In the genomic region with DNA sequence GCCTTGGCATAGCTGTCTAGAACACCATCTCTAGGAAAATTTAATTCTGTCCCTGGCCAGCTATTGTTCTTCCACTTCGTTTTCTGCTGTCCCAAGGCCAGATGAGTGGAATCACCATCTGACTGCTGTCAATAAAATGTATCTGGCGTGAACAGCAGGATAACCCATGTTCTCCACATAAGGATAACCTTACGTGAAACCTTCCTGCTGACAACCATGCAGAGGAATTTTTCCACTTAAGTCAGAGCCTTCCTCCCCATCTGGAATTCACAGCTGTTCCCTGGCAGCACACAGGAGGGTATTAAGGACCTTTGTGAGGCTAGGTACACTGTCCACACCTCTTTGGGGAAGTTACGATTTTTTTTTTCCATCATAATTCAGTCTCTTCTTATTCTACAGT, we compare ENCODE assay signal across 23 cellular contexts. TPM values are rescaled to one million over a fixed set of nuclear protein-coding genes. Genes with fewer than 3 reads are reported as not detected.
DNase-seq lines count a peak whose midpoint lies in the region; ATAC-seq, FAIRE-seq and TF ChIP-seq lines count a peak whose summit lies in the region.
"Had no signal": no experiment of that assay in that cellular context is flagged by ENCODE, and none has a peak within 500 bp of the region (broad histone marks: within the 10 kb centered on the region; RNA-seq: fewer than 3 reads in every experiment).

No MANE protein-coding gene starts in this region.

- H2BK20ac ChIP-seq in IMR-90 (ENCODE audit: low read depth, low read length) = no peak overlapping the region

- DNase-seq in activated T-cell treated with anti-CD3 and anti-CD28 coated beads, Interleukin-2, amount 50 U/mL, for 72 hours = no peak
- DNase-seq in activated T-cell treated with anti-CD3 and anti-CD28 coated beads, Interleukin-2, amount 50 U/mL, for 1 hour = no peak
- DNase-seq in IMR-90 (peak; percentile 55), progenitor cell of endocrine pancreas (ENCODE audit: low spot score, unreplicated experiment) (no peak), prostate gland (ENCODE audit: low spot score) (no peak), lower lobe of right lung (no peak), small intestine (no peak)
- DNase-seq in central memory CD8-positive, alpha-beta T cell (ENCODE audit: low spot score in 2 of 2) = no peak
- DNase-seq: DMS79 treated with DMSO at 0.1 percent for 48 hours, H7, MV-4-11, NCI-H1694, NCI-H2081, NCI-H2171, NCI-H345, NCI-H82 had no signal

- H2AK5ac ChIP-seq in IMR-90 (ENCODE audit: low read depth, low read length) = no peak overlapping the region

- ATAC-seq in activated T-cell treated with anti-CD3 and anti-CD28 coated beads, Interleukin-2, amount 50 U/mL, for 72 hours (replicated peaks in 1 of 2) = no peak
- no peak; the same call in 1 of the 2 replicates for ATAC-seq in IMR-90 (ENCODE audit: low read depth)
- no peak for ATAC-seq in central memory CD8-positive, alpha-beta T cell (replicated peaks; ENCODE audit: extremely low read depth, poor library complexity, severe bottlenecking)
- no peak for ATAC-seq in lower lobe of right lung
- ATAC-seq: GM12878 had no signal

- H3K18ac ChIP-seq in IMR-90 (ENCODE audit: low read depth, low read length) = no peak overlapping the region

- dilution Hi-C loops in IMR-90 (cut with HindIII; ENCODE audit: low sequenced_read_pairs, unreplicated experiment) = no loop called here

- no peak overlapping the region for H4K5ac ChIP-seq in IMR-90 (ENCODE audit: low read depth, low read length)

- no peak for TF ChIP-seq POLR2A in IMR-90 (IDR thresholded peaks at IDR 0.05; ENCODE audit: low read depth, low read length)
- no peak for TF ChIP-seq POLR2A in prostate gland (IDR thresholded peaks at IDR 0.05)

- H3K4me1 ChIP-seq in IMR-90 (ENCODE audit: control insufficient read depth, insufficient read depth, low read length) (no peaks in the 10 kb centered on the region), prostate gland (replicated peaks) (no peaks in the 10 kb centered on the region), lower lobe of right lung (no peaks in the 10 kb centered on the region), small intestine (ENCODE audit: control insufficient read depth in 2 of 2, insufficient read depth in 1 of 2, low read depth in 1 of 2, low read length in 1 of 2) (no peaks in the 10 kb centered on the region)
- H3K4me1 ChIP-seq: SJSA1 had no signal

- no peak overlapping the region for H3K4ac ChIP-seq in IMR-90 (ENCODE audit: low read depth, low read length)

- no peak overlapping the region for H3K27ac ChIP-seq in IMR-90 (ENCODE audit: insufficient read depth, low read length)
- H3K27ac ChIP-seq in prostate gland = no peak overlapping the region
- no peak overlapping the region for H3K27ac ChIP-seq in lower lobe of right lung
- H3K27ac ChIP-seq in small intestine (ENCODE audit: low read depth in 1 of 2, low read length in 1 of 2) = no peak overlapping the region
- H3K27ac ChIP-seq: KMS-11, SJSA1 had no signal

- no peak overlapping the region for H3K56ac ChIP-seq in IMR-90 (ENCODE audit: extremely low read depth, insufficient read depth, low read length)

- H3K9me3 ChIP-seq in IMR-90 (ENCODE audit: control insufficient read depth, insufficient read depth, low read length) = no peaks in the 10 kb centered on the region
- no peaks in the 10 kb centered on the region for H3K9me3 ChIP-seq in prostate gland
- no peaks in the 10 kb centered on the region for H3K9me3 ChIP-seq in lower lobe of right lung
- H3K9me3 ChIP-seq in small intestine (ENCODE audit: control insufficient read depth, low read depth) = no peaks in the 10 kb centered on the region
- H3K9me3 ChIP-seq: SJSA1 had no signal

- FAIRE-seq in small intestine (lab: Jason Lieb, UNC) = no peak
- FAIRE-seq: GM12878 had no signal

- no peaks in the 10 kb centered on the region for H3K4me1 Mint-ChIP-seq in activated T-cell treated with anti-CD3 and anti-CD28 coated beads, Interleukin-2, amount 50 U/mL, for 72 hours (ENCODE audit: low read depth)
- no peaks in the 10 kb centered on the region for H3K4me1 Mint-ChIP-seq in central memory CD8-positive, alpha-beta T cell
- H3K4me1 Mint-ChIP-seq in progenitor cell of endocrine pancreas (ENCODE audit: low read depth) = no peaks in the 10 kb centered on the region
- H3K4me1 Mint-ChIP-seq: CD14-positive monocyte had no signal

- no peaks in the 10 kb centered on the region for H3K27me3 Mint-ChIP-seq in activated T-cell treated with anti-CD3 and anti-CD28 coated beads, Interleukin-2, amount 50 U/mL, for 72 hours (ENCODE audit: low read depth)
- no peaks in the 10 kb centered on the region for H3K27me3 Mint-ChIP-seq in central memory CD8-positive, alpha-beta T cell
- H3K27me3 Mint-ChIP-seq in progenitor cell of endocrine pancreas = no peaks in the 10 kb centered on the region
- H3K27me3 Mint-ChIP-seq: B cell had no signal

- TF ChIP-seq RAD21 in IMR-90 (IDR thresholded peaks at IDR 0.05; ENCODE audit: low read length) = no peak

- H2AFZ ChIP-seq in IMR-90 (replicated peaks; ENCODE audit: low read length, poor library complexity) = no peak overlapping the region

- H2AK9ac ChIP-seq in IMR-90 (replicated peaks; ENCODE audit: low read depth, low read length, poor library complexity) = no peak overlapping the region

- H3K4me2 ChIP-seq in IMR-90 (ENCODE audit: low read depth, low read length) = no peak overlapping the region
- H3K4me2 ChIP-seq: KMS-11 had no signal

- peak overlapping the region; percentile 35 for H3K27ac Mint-ChIP-seq in activated T-cell treated with anti-CD3 and anti-CD28 coated beads, Interleukin-2, amount 50 U/mL, for 72 hours
- H3K27ac Mint-ChIP-seq in central memory CD8-positive, alpha-beta T cell (ENCODE audit: low read depth) = peak overlapping the region; percentile 19
- H3K27ac Mint-ChIP-seq in progenitor cell of endocrine pancreas = peak overlapping the region; percentile 24
- H3K27ac Mint-ChIP-seq: B cell had no signal

- no peaks in the 10 kb centered on the region for H4K20me1 ChIP-seq in IMR-90 (ENCODE audit: insufficient read depth, low read length)

- peaks cover 36% of the 10 kb centered on the region for H3K36me3 ChIP-seq in IMR-90 (ENCODE audit: control insufficient read depth, insufficient read depth, low read length)
- H3K36me3 ChIP-seq in prostate gland = peaks cover 0 to 3% of the 10 kb centered on the region in 2 donors
- H3K36me3 ChIP-seq in lower lobe of right lung = peaks cover 66% of the 10 kb centered on the region
- peaks cover 6 to 14% of the 10 kb centered on the region in 2 donors for H3K36me3 ChIP-seq in small intestine (ENCODE audit: control insufficient read depth in 2 of 2, insufficient read depth in 2 of 2, low read length in 2 of 2)

- no peak overlapping the region for H3K4me3 ChIP-seq in IMR-90 (ENCODE audit: insufficient read depth, low read depth, low read length)
- H3K4me3 ChIP-seq in prostate gland = no peak overlapping the region
- H3K4me3 ChIP-seq in lower lobe of right lung = no peak overlapping the region
- no peak overlapping the region for H3K4me3 ChIP-seq in small intestine (ENCODE audit: low read depth in 1 of 2, low read length in 2 of 2)
- H3K4me3 ChIP-seq: GM12878, SJSA1 had no signal

- no peak overlapping the region for H3K23ac ChIP-seq in IMR-90 (ENCODE audit: low read depth, low read length)

- CTCF ChIA-PET in IMR-90 (lab: Yijun Ruan, JAX) = no interaction called here

- H2BK5ac ChIP-seq in IMR-90 (ENCODE audit: low read depth, low read length, poor library complexity, severe bottlenecking) = no peak overlapping the region

- intact Hi-C loops in IMR-90 (cut with micrococcal nuclease) (no loop called here), prostate gland (cut with DNase I) (no loop called here), lower lobe of right lung (cut with DNase I) (no loop called here)

- no peaks in the 10 kb centered on the region for H3K9me3 Mint-ChIP-seq in activated T-cell treated with anti-CD3 and anti-CD28 coated beads, Interleukin-2, amount 50 U/mL, for 72 hours
- no peaks in the 10 kb centered on the region for H3K9me3 Mint-ChIP-seq in central memory CD8-positive, alpha-beta T cell
- no peaks in the 10 kb centered on the region for H3K9me3 Mint-ChIP-seq in progenitor cell of endocrine pancreas (ENCODE audit: low read depth)
- H3K9me3 Mint-ChIP-seq: CD14-positive monocyte had no signal

- H4K8ac ChIP-seq in IMR-90 (ENCODE audit: low read depth in 2 of 2, low read length in 2 of 2) = no peak overlapping the region

- H2BK15ac ChIP-seq in IMR-90 (ENCODE audit: low read depth, low read length) = no peak overlapping the region

- no TSS peak for BruUV-seq in IMR-90 (replicated peaks; lab: Mats Ljungman, UMichigan)

- no peaks in the 10 kb centered on the region for H3K9me1 ChIP-seq in IMR-90 (ENCODE audit: insufficient read depth, low read length)

- H3K9ac ChIP-seq in IMR-90 (ENCODE audit: low read depth, low read length) = no peak overlapping the region
- H3K9ac ChIP-seq: KMS-11 had no signal

- POLR2A ChIA-PET in IMR-90 (lab: Charles Lee; ENCODE audit: unreplicated experiment) = no interaction called here

- in situ Hi-C loops in IMR-90 (cut with MboI; ENCODE audit: low sequenced_read_pairs) = no loop called here

- no peak overlapping the region for H3K14ac ChIP-seq in IMR-90 (replicated peaks; ENCODE audit: low read depth, low read length)

- 40% methylated on average over 1 of the region's 4 CpGs; no CpG with 5 or more reads in 1 of the 2 experiments for WGBS in IMR-90 (ENCODE audit: extremely low coverage in 2 of 2, insufficient read length in 1 of 2), 2 experiments
- 80% methylated on average over 4 of the region's 4 CpGs for WGBS in prostate gland
- WGBS in small intestine, 3 donors = 82 to 84% (median 83%) methylated on average over 4 of the region's 4 CpGs

- H2BK120ac ChIP-seq in IMR-90 (ENCODE audit: low read depth, low read length) = no peak overlapping the region

- H3K27me3 ChIP-seq in IMR-90 (ENCODE audit: control insufficient read depth, insufficient read depth, low read length) (no peaks in the 10 kb centered on the region), prostate gland (replicated peaks; ENCODE audit: insufficient read depth) (no peaks in the 10 kb centered on the region), lower lobe of right lung (ENCODE audit: low read depth) (no peaks in the 10 kb centered on the region), small intestine (ENCODE audit: control insufficient read depth in 2 of 2, insufficient read depth in 2 of 2, low read length in 2 of 2) (no peaks in the 10 kb centered on the region)
- H3K27me3 ChIP-seq: SJSA1 had no signal

- H3K79me1 ChIP-seq in IMR-90 (ENCODE audit: low read depth in 1 of 2, low read length in 2 of 2) = peaks cover 0 to 11% of the 10 kb centered on the region in 2 experiments; a peak in 1 of 4 replicates

- TF ChIP-seq CTCF in IMR-90 (conservative IDR thresholded peaks at IDR 0.05; ENCODE audit: low read depth, low read length) (no peak), progenitor cell of endocrine pancreas (IDR thresholded peaks at IDR 0.05; ENCODE audit: unreplicated experiment) (no peak), prostate gland (IDR thresholded peaks at IDR 0.05) (no peak), lower lobe of right lung (IDR thresholded peaks at IDR 0.05) (no peak)

- H4K91ac ChIP-seq in IMR-90 (ENCODE audit: insufficient read depth, low read depth, low read length) = no peak overlapping the region

- no peak overlapping the region for H3K4me3 Mint-ChIP-seq in activated T-cell treated with anti-CD3 and anti-CD28 coated beads, Interleukin-2, amount 50 U/mL, for 72 hours
- H3K4me3 Mint-ChIP-seq in central memory CD8-positive, alpha-beta T cell = no peak overlapping the region
- no peak overlapping the region for H3K4me3 Mint-ChIP-seq in progenitor cell of endocrine pancreas (ENCODE audit: low read depth)
- H3K4me3 Mint-ChIP-seq: B cell, CD14-positive monocyte had no signal

- H3K36me3 Mint-ChIP-seq in activated T-cell treated with anti-CD3 and anti-CD28 coated beads, Interleukin-2, amount 50 U/mL, for 72 hours (ENCODE audit: insufficient read depth in 2 of 2) = peaks cover 6 to 8% of the 10 kb centered on the region in 2 donors
- peaks cover 35% of the 10 kb centered on the region for H3K36me3 Mint-ChIP-seq in central memory CD8-positive, alpha-beta T cell (ENCODE audit: insufficient read depth)
- peaks cover 21% of the 10 kb centered on the region for H3K36me3 Mint-ChIP-seq in progenitor cell of endocrine pancreas (ENCODE audit: insufficient read depth)

RNA-seq across cellular contexts. Expression of a gene that starts 28.6 kb away (rescaled TPM):
- total RNA-seq in activated T-cell treated with anti-CD3 and anti-CD28 coated beads, Interleukin-2, amount 50 U/mL, for 72 hours = 10 to 100 TPM; 93.0 to 93.6 TPM
- total RNA-seq in IMR-90 (2012; rRNA removed) = 0.54 and 0.83 TPM in 2 replicates
- polyA plus RNA-seq in IMR-90 (2012; rRNA removed) = 12.4 and 13.2 TPM in 2 replicates
- 5.9 and 12.1 TPM in 2 replicates for polyA plus RNA-seq in IMR-90 (2012; cell fraction: cytosol; rRNA removed)
- polyA plus RNA-seq in IMR-90 (2012; cell fraction: nucleus; rRNA removed; ENCODE audit: low replicate concordance) = 56.1 and 127 TPM in 2 replicates
- total RNA-seq in progenitor cell of endocrine pancreas = 153 and 156 TPM in 2 replicates
- total RNA-seq in prostate gland = 10 to 100 TPM; 26.4 to 43.3 TPM
- total RNA-seq in lower lobe of right lung = 55.1 TPM
- polyA plus RNA-seq in small intestine = 10 to 100 TPM; 13.5 to 27.0 (median 14.5) TPM

RNA-seq across cellular contexts. Expression of a gene that starts 40.5 kb away (rescaled TPM):
- total RNA-seq in activated T-cell treated with anti-CD3 and anti-CD28 coated beads, Interleukin-2, amount 50 U/mL, for 72 hours = under 1 TPM; 0.67 to 0.81 TPM
- not detected in 2 replicates for total RNA-seq in IMR-90 (2012; rRNA removed)
- polyA plus RNA-seq in IMR-90 (2012; rRNA removed) = not detected in 2 replicates
- not detected in 2 replicates for polyA plus RNA-seq in IMR-90 (2012; cell fraction: cytosol; rRNA removed)
- polyA plus RNA-seq in IMR-90 (2012; cell fraction: nucleus; rRNA removed; ENCODE audit: low replicate concordance) = 0.07 TPM in 2 replicates
- total RNA-seq in progenitor cell of endocrine pancreas = 1.5 and 1.6 TPM in 2 replicates
- total RNA-seq in prostate gland = 1 to 10 TPM in 1 of 2 donors, not detected in 1; 1.1 TPM
- 0.62 TPM for total RNA-seq in lower lobe of right lung
- 100 to 1,000 TPM in 2 of 3 donors, 10 to 100 TPM in 1; 50.1 to 545 (median 411) TPM for polyA plus RNA-seq in small intestine
- total RNA-seq: A172, HT1080, SJSA1 had no signal
- polyA plus RNA-seq: CD14-positive monocyte had no signal

Comparison
In these comparisons a context has a peak if more than half of its experiments do, and no peak if none do; other contexts are left out.
1. RNA of a gene that starts 28.6 kb away (total RNA-seq): 153 to 156 TPM in progenitor cell of endocrine pancreas, 93.0 to 93.6 TPM in activated T-cell treated with anti-CD3 and anti-CD28 coated beads, Interleukin-2, amount 50 U/mL, for 72 hours, 55.1 TPM in lower lobe of right lung (single experiment) and 26.4 to 43.3 TPM in prostate gland; 0.54 to 0.83 TPM in IMR-90; every median in the first group is over 10 times any median in the second.
2. Peak in every context shown above with its lines, with median percentiles within 50 percentile points of each other: H3K27ac Mint-ChIP-seq.